ENCODE assay signal across 14 cellular contexts in genomic region chr1:34328281-34328680, GRCh38.
"Had no signal": no experiment of that assay in that cellular context is flagged by ENCODE, and none has a peak within 500 bp of the region (broad histone marks: within the 10 kb centered on the region; RNA-seq: fewer than 3 reads in every experiment).

No MANE protein-coding gene starts in this region.

- H3K4me3 ChIP-seq: coronary artery, heart left ventricle, smooth muscle cell had no signal

- DNase-seq: effector CD4-positive, alpha-beta T cell; endodermal cell; heart left ventricle; hippocampal formation; left colon; mesendoderm; naive B cell; posterior cingulate gyrus; right cardiac atrium; stimulated activated CD4-positive, alpha-beta T cell treated with anti-CD3 and anti-CD28 coated beads, Interleukin-2, amount 100 ng/mL, for 48 hours; stimulated activated naive CD4-positive, alpha-beta T cell treated with Interleukin-2 at 50 U/mL for 16 hours; trophoblast cell had no signal

- H3K4me1 ChIP-seq: heart left ventricle had no signal

- H3K27ac ChIP-seq: coronary artery, heart left ventricle had no signal

- H3K36me3 ChIP-seq: heart left ventricle had no signal

- H3K9me3 ChIP-seq: heart left ventricle had no signal
